In the genomic region with DNA sequence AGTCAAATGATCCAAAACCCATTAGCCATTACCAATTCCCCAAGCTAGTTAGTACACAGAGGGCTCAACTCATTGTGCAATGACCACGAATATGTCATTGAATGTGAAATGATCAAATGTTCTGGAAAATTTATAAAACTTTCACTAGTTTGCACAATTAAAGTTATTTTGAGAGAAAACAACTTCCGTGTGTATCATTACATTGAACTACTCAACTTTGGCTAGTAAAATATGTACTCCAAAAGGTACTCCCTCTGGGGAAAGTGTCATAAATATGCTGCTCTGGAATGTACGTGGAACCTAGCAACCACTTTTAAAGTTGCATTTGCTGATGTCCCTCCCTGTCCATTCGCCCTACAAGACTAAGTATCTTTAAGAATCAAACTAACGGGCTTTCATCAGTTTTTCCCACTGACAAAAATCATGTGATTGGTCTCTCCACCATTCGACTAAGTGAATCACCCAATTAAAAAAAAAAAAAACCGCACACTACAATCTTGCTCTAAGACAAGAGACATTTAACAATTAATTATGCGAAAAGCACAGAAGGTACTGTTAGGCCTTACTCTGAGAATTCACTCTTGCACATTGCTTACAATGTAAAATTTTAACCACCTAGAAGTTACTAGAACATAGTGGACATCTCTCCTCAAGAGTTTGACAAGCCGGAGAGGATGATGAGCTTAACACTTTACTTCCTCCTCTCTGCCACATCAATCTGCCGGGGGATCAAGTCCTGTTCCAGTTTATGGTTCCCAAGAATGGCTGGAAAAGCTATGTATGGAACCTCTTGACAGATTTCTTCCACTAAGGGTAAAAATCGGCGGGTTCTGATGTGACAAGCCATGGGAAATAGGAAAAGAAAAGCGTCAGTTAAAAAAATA, we compare ENCODE assay signal across 8 cellular contexts. TPM values are rescaled to one million over a fixed set of nuclear protein-coding genes. Genes with fewer than 3 reads are reported as not detected.
DNase-seq lines count a peak whose midpoint lies in the region; ATAC-seq, FAIRE-seq and TF ChIP-seq lines count a peak whose summit lies in the region.

No MANE protein-coding gene starts in this region.

- no peak for ATAC-seq in activated T-cell treated with anti-CD3 and anti-CD28 coated beads, Interleukin-2, amount 50 U/mL, for 72 hours (replicated peaks in 1 of 2)
- ATAC-seq in WTC11 (no peak), HG03460 (IDR thresholded peaks at IDR 0.05; ENCODE audit: unreplicated experiment) (no peak)

- peak overlapping the region; percentile 94 to 100 for H3K4me3 Mint-ChIP-seq in activated T-cell treated with anti-CD3 and anti-CD28 coated beads, Interleukin-2, amount 50 U/mL, for 72 hours
- peak overlapping the region; percentile 97 for H3K4me3 Mint-ChIP-seq in WTC11

- peak overlapping the region; percentile 99 for H3K27ac Mint-ChIP-seq in activated T-cell treated with anti-CD3 and anti-CD28 coated beads, Interleukin-2, amount 50 U/mL, for 72 hours
- H3K27ac Mint-ChIP-seq in WTC11: peak overlapping the region; percentile 97

- POLR2A ChIA-PET in WTC11 (lab: Charles Lee): interaction anchor here (0.6 to 0.9 kb wide), 2 partner anchors 21 to 238 kb away, joined by 3 read pairs; no protein-coding TSS in a partner anchor

- 26 to 41% (median 35%) methylated on average over 13 of the region's 13 CpGs for WGBS in spleen, 5 donors

- FAIRE-seq in GM12892 (lab: Jason Lieb, UNC): no peak

- no peaks in the 10 kb centered on the region for H3K9me3 ChIP-seq in spleen

- H3K27ac ChIP-seq in spleen: peak overlapping the region; percentile 88 to 98 (median 95)

- intact Hi-C loops in spleen (cut with DNase I; ENCODE audit: low total_unique reads): no loop called here

- H3K4me1 Mint-ChIP-seq in activated T-cell treated with anti-CD3 and anti-CD28 coated beads, Interleukin-2, amount 50 U/mL, for 72 hours (ENCODE audit: low read depth): peaks cover 42% of the 10 kb centered on the region
- H3K4me1 Mint-ChIP-seq in WTC11: peaks cover 23% of the 10 kb centered on the region

- no peak for DNase-seq in activated T-cell treated with anti-CD3 and anti-CD28 coated beads, Interleukin-2, amount 50 U/mL, for 72 hours
- DNase-seq in activated T-cell treated with anti-CD3 and anti-CD28 coated beads, Interleukin-2, amount 50 U/mL, for 48 hours: no peak
- DNase-seq in WTC11 (ENCODE audit: low spot score): no peak
- DNase-seq in hepatic stellate cell (ENCODE audit: low spot score): peak; percentile 31
- no peak for DNase-seq in spleen
- no peak for DNase-seq in GM12892 (ENCODE audit: insufficient read length)
- no peak for DNase-seq in NCI-H345 treated with DMSO at 0.1 percent for 48 hours (lab: John Stamatoyannopoulos, UW; ENCODE audit: unreplicated experiment)

- H3K9me3 Mint-ChIP-seq in activated T-cell treated with anti-CD3 and anti-CD28 coated beads, Interleukin-2, amount 50 U/mL, for 72 hours: no peaks in the 10 kb centered on the region
- no peaks in the 10 kb centered on the region for H3K9me3 Mint-ChIP-seq in WTC11

- H3K27me3 Mint-ChIP-seq in activated T-cell treated with anti-CD3 and anti-CD28 coated beads, Interleukin-2, amount 50 U/mL, for 72 hours (ENCODE audit: low read depth): no peaks in the 10 kb centered on the region
- no peaks in the 10 kb centered on the region for H3K27me3 Mint-ChIP-seq in WTC11 (ENCODE audit: low read depth)

- CTCF ChIA-PET in WTC11 (lab: Charles Lee): interaction anchor here (0.5 to 7.0 kb wide), 5 partner anchors 12 to 306 kb away, joined by 3 to 40 read pairs (median 5); no protein-coding TSS in a partner anchor

- H3K36me3 Mint-ChIP-seq in activated T-cell treated with anti-CD3 and anti-CD28 coated beads, Interleukin-2, amount 50 U/mL, for 72 hours (ENCODE audit: insufficient read depth in 2 of 2): peaks cover 2 to 4% of the 10 kb centered on the region in 2 donors
- peaks cover 11% of the 10 kb centered on the region for H3K36me3 Mint-ChIP-seq in WTC11

- no peaks in the 10 kb centered on the region for H3K27me3 ChIP-seq in spleen (replicated peaks in 1 of 7)

- peaks cover 38 to 66% (median 62%) of the 10 kb centered on the region in 6 donors for H3K4me1 ChIP-seq in spleen

- peaks cover 0 to 20% (median 0%) of the 10 kb centered on the region in 6 donors for H3K36me3 ChIP-seq in spleen

- peak overlapping the region; percentile 61 to 96 (median 87) for H3K4me3 ChIP-seq in spleen

- TF ChIP-seq CTCF in WTC11 (IDR thresholded peaks at IDR 0.05) (no peak), spleen (IDR thresholded peaks at IDR 0.05 in 8 of 11, conservative IDR thresholded peaks at IDR 0.05 in 3 of 11) (no peak)

- TF ChIP-seq POLR2A in spleen (IDR thresholded peaks at IDR 0.05): no peak
- no peak for TF ChIP-seq POLR2A in GM12892 (IDR thresholded peaks at IDR 0.05; ENCODE audit: low read depth, low read length)

TF ChIP-seq in WTC11, 78 proteins besides CTCF, POLR2A, EP300 and RAD21 (continues in another document):
- TF ChIP-seq, protein P1, sequence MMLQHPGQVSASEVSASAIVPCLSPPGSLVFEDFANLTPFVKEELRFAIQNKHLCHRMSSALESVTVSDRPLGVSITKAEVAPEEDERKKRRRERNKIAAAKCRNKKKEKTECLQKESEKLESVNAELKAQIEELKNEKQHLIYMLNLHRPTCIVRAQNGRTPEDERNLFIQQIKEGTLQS (CRISPR knock-in tag; conservative IDR thresholded peaks at IDR 0.05): no peak
- TF ChIP-seq, protein P2, sequence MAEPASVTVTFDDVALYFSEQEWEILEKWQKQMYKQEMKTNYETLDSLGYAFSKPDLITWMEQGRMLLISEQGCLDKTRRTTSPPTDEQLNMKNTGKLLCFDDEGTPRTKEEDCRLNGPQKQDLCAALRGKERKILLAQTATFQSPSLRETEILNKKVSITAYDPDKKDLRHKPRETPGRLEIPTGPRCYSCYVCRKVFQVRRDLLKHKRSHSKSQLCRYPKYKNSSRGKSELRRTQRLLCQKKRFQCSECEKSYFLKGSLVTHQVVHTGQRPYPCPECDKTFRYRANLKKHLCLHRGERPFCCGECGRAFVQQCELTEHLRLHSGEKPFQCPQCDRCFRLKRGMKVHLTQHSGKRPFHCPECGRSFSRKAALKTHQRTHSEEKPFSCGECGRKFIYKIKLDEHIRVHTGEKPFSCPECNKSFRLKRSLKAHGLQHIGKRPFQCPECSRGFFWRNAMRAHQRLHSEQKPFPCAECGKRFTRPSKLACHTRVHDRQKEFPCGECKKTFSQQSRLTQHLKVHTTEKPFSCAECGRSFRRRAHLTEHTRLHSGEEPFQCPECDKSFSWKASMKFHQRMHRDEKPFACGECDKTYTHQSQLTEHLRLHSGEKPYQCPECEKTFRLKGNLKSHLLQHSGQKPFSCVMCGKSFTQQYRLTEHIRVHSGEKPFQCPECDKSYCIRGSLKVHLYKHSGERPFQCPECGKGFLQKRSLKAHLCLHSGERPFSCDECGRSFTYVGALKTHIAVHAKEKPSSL (CRISPR knock-in tag; conservative IDR thresholded peaks at IDR 0.05): no peak
- TF ChIP-seq, protein P3, sequence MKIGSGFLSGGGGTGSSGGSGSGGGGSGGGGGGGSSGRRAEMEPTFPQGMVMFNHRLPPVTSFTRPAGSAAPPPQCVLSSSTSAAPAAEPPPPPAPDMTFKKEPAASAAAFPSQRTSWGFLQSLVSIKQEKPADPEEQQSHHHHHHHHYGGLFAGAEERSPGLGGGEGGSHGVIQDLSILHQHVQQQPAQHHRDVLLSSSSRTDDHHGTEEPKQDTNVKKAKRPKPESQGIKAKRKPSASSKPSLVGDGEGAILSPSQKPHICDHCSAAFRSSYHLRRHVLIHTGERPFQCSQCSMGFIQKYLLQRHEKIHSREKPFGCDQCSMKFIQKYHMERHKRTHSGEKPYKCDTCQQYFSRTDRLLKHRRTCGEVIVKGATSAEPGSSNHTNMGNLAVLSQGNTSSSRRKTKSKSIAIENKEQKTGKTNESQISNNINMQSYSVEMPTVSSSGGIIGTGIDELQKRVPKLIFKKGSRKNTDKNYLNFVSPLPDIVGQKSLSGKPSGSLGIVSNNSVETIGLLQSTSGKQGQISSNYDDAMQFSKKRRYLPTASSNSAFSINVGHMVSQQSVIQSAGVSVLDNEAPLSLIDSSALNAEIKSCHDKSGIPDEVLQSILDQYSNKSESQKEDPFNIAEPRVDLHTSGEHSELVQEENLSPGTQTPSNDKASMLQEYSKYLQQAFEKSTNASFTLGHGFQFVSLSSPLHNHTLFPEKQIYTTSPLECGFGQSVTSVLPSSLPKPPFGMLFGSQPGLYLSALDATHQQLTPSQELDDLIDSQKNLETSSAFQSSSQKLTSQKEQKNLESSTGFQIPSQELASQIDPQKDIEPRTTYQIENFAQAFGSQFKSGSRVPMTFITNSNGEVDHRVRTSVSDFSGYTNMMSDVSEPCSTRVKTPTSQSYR (CRISPR knock-in tag; IDR thresholded peaks at IDR 0.05): no peak
- TF ChIP-seq JAZF1 (CRISPR knock-in tag; IDR thresholded peaks at IDR 0.05) (no peak), SOX15 (CRISPR knock-in tag; IDR thresholded peaks at IDR 0.05) (no peak), OVOL2 (CRISPR knock-in tag; IDR thresholded peaks at IDR 0.05; ENCODE audit: borderline replicate concordance) (no peak)
- TF ChIP-seq, protein P4, sequence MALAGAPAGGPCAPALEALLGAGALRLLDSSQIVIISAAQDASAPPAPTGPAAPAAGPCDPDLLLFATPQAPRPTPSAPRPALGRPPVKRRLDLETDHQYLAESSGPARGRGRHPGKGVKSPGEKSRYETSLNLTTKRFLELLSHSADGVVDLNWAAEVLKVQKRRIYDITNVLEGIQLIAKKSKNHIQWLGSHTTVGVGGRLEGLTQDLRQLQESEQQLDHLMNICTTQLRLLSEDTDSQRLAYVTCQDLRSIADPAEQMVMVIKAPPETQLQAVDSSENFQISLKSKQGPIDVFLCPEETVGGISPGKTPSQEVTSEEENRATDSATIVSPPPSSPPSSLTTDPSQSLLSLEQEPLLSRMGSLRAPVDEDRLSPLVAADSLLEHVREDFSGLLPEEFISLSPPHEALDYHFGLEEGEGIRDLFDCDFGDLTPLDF (CRISPR knock-in tag; IDR thresholded peaks at IDR 0.05): no peak

RNA-seq across cellular contexts. Expression of a gene that starts 1.1 kb away (rescaled TPM):
- 10 to 100 TPM; 23.4 to 25.9 TPM for total RNA-seq in activated T-cell treated with anti-CD3 and anti-CD28 coated beads, Interleukin-2, amount 50 U/mL, for 72 hours
- 30.5 to 38.9 TPM (median 31.1 TPM) in 3 replicates for total RNA-seq in WTC11 (2021)
- total RNA-seq in spleen: 10 to 100 TPM; 26.0 to 43.0 (median 31.2) TPM
- polyA plus RNA-seq in spleen: 10 to 100 TPM in 2 of 3 donors, 1 to 10 TPM in 1; 6.1 to 14.7 (median 10.1) TPM
- 15.8 TPM for polyA plus RNA-seq in GM12892 (2012; ENCODE audit: missing spikeins)

RNA-seq across cellular contexts. Expression of a gene that starts 38.1 kb away (rescaled TPM):
- total RNA-seq in activated T-cell treated with anti-CD3 and anti-CD28 coated beads, Interleukin-2, amount 50 U/mL, for 72 hours: not detected
- total RNA-seq in WTC11 (2021) (5.1 to 6.4 TPM (median 5.6 TPM) in 3 replicates), spleen (1 to 10 TPM in 5 of 7 donors, not detected in 2; 1.1 to 2.3 (median 1.2) TPM)
- polyA plus RNA-seq in spleen: under 1 TPM; 0.07 to 0.44 (median 0.10) TPM
- polyA plus RNA-seq in GM12892 (2012; ENCODE audit: missing spikeins): 0.49 TPM
